ENCODE assay signal across 23 cellular contexts in the genomic region with DNA sequence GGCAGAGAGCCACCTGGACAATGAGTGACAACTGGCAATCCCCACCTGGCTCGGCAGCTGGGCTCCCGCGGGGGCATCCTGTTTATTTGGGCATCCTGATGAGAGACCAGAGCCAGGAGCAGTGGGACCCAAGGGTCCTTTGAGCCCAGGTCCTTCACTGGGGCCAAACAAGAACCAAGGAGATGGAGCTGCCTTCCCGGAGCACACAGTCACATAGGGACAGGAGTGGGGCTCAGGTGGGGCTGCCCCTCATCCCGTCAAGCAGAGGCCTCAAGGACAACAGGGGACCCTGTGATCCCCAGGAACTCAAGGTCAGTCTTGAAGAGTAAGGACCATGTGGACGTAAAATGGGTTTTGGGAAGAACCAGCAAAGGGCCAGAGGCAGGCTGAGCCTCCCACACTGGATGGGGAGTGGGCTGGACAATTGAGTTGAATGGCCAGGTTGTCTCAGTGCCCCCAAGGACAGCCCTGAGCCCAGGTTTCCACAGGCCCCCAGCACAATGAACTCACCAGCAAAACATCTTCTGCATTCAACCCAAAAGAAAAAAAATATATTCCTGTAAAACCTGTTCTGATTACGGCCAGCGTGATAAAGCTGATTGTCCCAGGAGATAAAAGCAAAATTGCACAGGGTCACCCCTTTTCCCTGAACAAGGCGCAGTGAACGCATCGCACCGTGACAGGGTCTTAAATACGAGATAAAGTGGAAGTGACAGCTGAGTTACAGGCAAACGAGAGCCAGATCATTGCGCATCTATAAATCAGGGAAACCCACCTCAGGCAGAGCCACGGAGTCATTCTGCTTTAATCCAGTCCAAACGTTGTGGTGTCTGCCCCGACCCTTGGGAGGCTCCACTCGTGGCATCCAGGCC.
DNase-seq lines count a peak whose midpoint lies in the region; ATAC-seq and TF ChIP-seq lines count a peak whose summit lies in the region.
"Had no signal": no experiment of that assay in that cellular context is flagged by ENCODE, and none has a peak within 500 bp of the region (broad histone marks: within the 10 kb centered on the region; RNA-seq: fewer than 3 reads in every experiment).

No MANE protein-coding gene starts in this region.

- no peaks in the 10 kb centered on the region for H3K9me3 ChIP-seq in vagina
- H3K9me3 ChIP-seq: breast epithelium, prostate gland, transverse colon had no signal

- DNase-seq in natural killer cell treated with Interleukin-12 subunit alpha and Interleukin-12 subunit beta and Interleukin-15 and Interleukin-18, amount 100 ng/mL, for 72 hours (ENCODE audit: low spot score), result peak; percentile 38
- no peak for DNase-seq in natural killer cell
- no peak for DNase-seq in dorsolateral prefrontal cortex
- peak; percentile 73 for DNase-seq in osteocyte (ENCODE audit: extremely low spot score, unreplicated experiment)
- DNase-seq in vagina (ENCODE audit: extremely low spot score in 2 of 2), result peak; percentile 65 to 82
- DNase-seq in NCI-H2107 (lab: John Stamatoyannopoulos, UW), result no peak
- no peak for DNase-seq in middle frontal gyrus (ENCODE audit: extremely low spot score, low spot score)
- DNase-seq: activated B cell treated with CpG ODN at 0.5 μM for 24 hours; effector CD8-positive, alpha-beta T cell; HCEC 1CT; Karpas-422; NCI-H1417 treated with DMSO at 0.1 percent for 48 hours; NCI-H2081; stimulated activated CD4-positive, alpha-beta T cell treated with anti-CD3 and anti-CD28 coated beads, Interleukin-4, amount 100 ng/mL, for 4 hours; transverse colon had no signal

- H3K27me3 Mint-ChIP-seq in natural killer cell treated with Interleukin-12 subunit alpha and Interleukin-12 subunit beta and Interleukin-15 and Interleukin-18, amount 100 ng/mL, for 72 hours, result peaks cover 3 to 10% of the 10 kb centered on the region in 2 donors
- peaks cover 10 to 16% of the 10 kb centered on the region in 2 donors for H3K27me3 Mint-ChIP-seq in natural killer cell (ENCODE audit: low read depth in 2 of 2)
- H3K27me3 Mint-ChIP-seq in osteocyte (ENCODE audit: unreplicated experiment), result peaks cover 63% of the 10 kb centered on the region

- H3K4me1 ChIP-seq in vagina, result no peaks in the 10 kb centered on the region
- H3K4me1 ChIP-seq: breast epithelium, transverse colon had no signal

- no peak for ATAC-seq in natural killer cell treated with Interleukin-12 subunit alpha and Interleukin-12 subunit beta and Interleukin-15 and Interleukin-18, amount 100 ng/mL, for 72 hours
- ATAC-seq in natural killer cell (no peak), HG03432 (IDR thresholded peaks at IDR 0.05; ENCODE audit: unreplicated experiment) (no peak)
- ATAC-seq: HepG2 had no signal

- H3K4me3 ChIP-seq in dorsolateral prefrontal cortex (no peak overlapping the region), vagina (no peak overlapping the region)
- H3K4me3 ChIP-seq: BLaER1 treated with 17β-estradiol and CSF1 and Interleukin-3, amounts not matched to agents 10 nM and 100 nM; breast epithelium; hepatocyte; prostate gland; transverse colon had no signal

- H3K27ac ChIP-seq in dorsolateral prefrontal cortex, result peak overlapping the region in 42 of 59 donors; percentile 7 to 89 (median 75)
- H3K27ac ChIP-seq in vagina, result no peak overlapping the region
- H3K27ac ChIP-seq: BLaER1 treated with 17β-estradiol and CSF1 and Interleukin-3, amounts not matched to agents 10 nM and 100 nM; breast epithelium; epithelial cell of prostate; hepatocyte; transverse colon had no signal

- H3K4me1 Mint-ChIP-seq in natural killer cell treated with Interleukin-12 subunit alpha and Interleukin-12 subunit beta and Interleukin-15 and Interleukin-18, amount 100 ng/mL, for 72 hours (ENCODE audit: low read depth in 2 of 2), result no peaks in the 10 kb centered on the region
- H3K4me1 Mint-ChIP-seq in natural killer cell (no peaks in the 10 kb centered on the region), osteocyte (ENCODE audit: unreplicated experiment) (no peaks in the 10 kb centered on the region)
- H3K4me1 Mint-ChIP-seq: activated B cell treated with CpG ODN at 0.5 μM for 24 hours had no signal

- no peak overlapping the region for H3K4me3 Mint-ChIP-seq in natural killer cell treated with Interleukin-12 subunit alpha and Interleukin-12 subunit beta and Interleukin-15 and Interleukin-18, amount 100 ng/mL, for 72 hours
- H3K4me3 Mint-ChIP-seq in natural killer cell, result no peak overlapping the region
- no peak overlapping the region for H3K4me3 Mint-ChIP-seq in osteocyte (ENCODE audit: unreplicated experiment)
- H3K4me3 Mint-ChIP-seq: activated B cell treated with CpG ODN at 0.5 μM for 24 hours; activated naive CD8-positive, alpha-beta T cell had no signal

- H3K9me3 Mint-ChIP-seq in natural killer cell treated with Interleukin-12 subunit alpha and Interleukin-12 subunit beta and Interleukin-15 and Interleukin-18, amount 100 ng/mL, for 72 hours, result no peaks in the 10 kb centered on the region
- H3K9me3 Mint-ChIP-seq in natural killer cell (no peaks in the 10 kb centered on the region), osteocyte (ENCODE audit: unreplicated experiment) (peaks cover 4% of the 10 kb centered on the region)

- H3K36me3 ChIP-seq in vagina, result no peaks in the 10 kb centered on the region
- H3K36me3 ChIP-seq: BLaER1 treated with 17β-estradiol and CSF1 and Interleukin-3, amounts not matched to agents 10 nM and 100 nM; breast epithelium; prostate gland; transverse colon had no signal

- H3K27ac Mint-ChIP-seq in natural killer cell treated with Interleukin-12 subunit alpha and Interleukin-12 subunit beta and Interleukin-15 and Interleukin-18, amount 100 ng/mL, for 72 hours, result no peak overlapping the region
- H3K27ac Mint-ChIP-seq in natural killer cell (no peak overlapping the region), osteocyte (ENCODE audit: unreplicated experiment) (no peak overlapping the region)
- H3K27ac Mint-ChIP-seq: activated B cell treated with CpG ODN at 0.5 μM for 24 hours; activated naive CD8-positive, alpha-beta T cell had no signal

- H3K27me3 ChIP-seq in dorsolateral prefrontal cortex, result peaks cover 0 to 33% (median 4%) of the 10 kb centered on the region in 45 donors
- no peaks in the 10 kb centered on the region for H3K27me3 ChIP-seq in vagina
- H3K27me3 ChIP-seq: BLaER1 treated with 17β-estradiol and CSF1 and Interleukin-3, amounts not matched to agents 10 nM and 100 nM; transverse colon had no signal

- no peak for TF ChIP-seq CTCF in natural killer cell (IDR thresholded peaks at IDR 0.05)
- TF ChIP-seq CTCF in dorsolateral prefrontal cortex (IDR thresholded peaks at IDR 0.05 in 54 of 56, conservative IDR thresholded peaks at IDR 0.05 in 2 of 56; ENCODE audit: low read depth in 1 of 56, partially characterized antibody in 56 of 56), result no peak
- no peak for TF ChIP-seq CTCF in osteocyte (IDR thresholded peaks at IDR 0.05)
- no peak for TF ChIP-seq CTCF in vagina (IDR thresholded peaks at IDR 0.05)

- no peaks in the 10 kb centered on the region for H3K36me3 Mint-ChIP-seq in natural killer cell treated with Interleukin-12 subunit alpha and Interleukin-12 subunit beta and Interleukin-15 and Interleukin-18, amount 100 ng/mL, for 72 hours
- H3K36me3 Mint-ChIP-seq in natural killer cell, result no peaks in the 10 kb centered on the region
- H3K36me3 Mint-ChIP-seq in osteocyte (ENCODE audit: unreplicated experiment), result no peaks in the 10 kb centered on the region
- H3K36me3 Mint-ChIP-seq: activated naive CD8-positive, alpha-beta T cell had no signal

- TF ChIP-seq POLR2A in vagina (IDR thresholded peaks at IDR 0.05), result no peak

- intact Hi-C loops in natural killer cell (cut with micrococcal nuclease) (no loop called here), dorsolateral prefrontal cortex (cut with DNase I) (no loop called here), vagina (cut with DNase I) (no loop called here)

Comparison
In these comparisons a context has a peak if more than half of its experiments do, and no peak if none do; other contexts are left out.
1. DNase-seq: peak in natural killer cell treated with Interleukin-12 subunit alpha and Interleukin-12 subunit beta and Interleukin-15 and Interleukin-18, amount 100 ng/mL, for 72 hours (single experiment), osteocyte (single experiment) and vagina (2 of 2); none in natural killer cell (single experiment), dorsolateral prefrontal cortex (0 of 10), NCI-H2107 (single experiment) and middle frontal gyrus (single experiment).